ENCODE assay signal across 14 cellular contexts in the genomic region with DNA sequence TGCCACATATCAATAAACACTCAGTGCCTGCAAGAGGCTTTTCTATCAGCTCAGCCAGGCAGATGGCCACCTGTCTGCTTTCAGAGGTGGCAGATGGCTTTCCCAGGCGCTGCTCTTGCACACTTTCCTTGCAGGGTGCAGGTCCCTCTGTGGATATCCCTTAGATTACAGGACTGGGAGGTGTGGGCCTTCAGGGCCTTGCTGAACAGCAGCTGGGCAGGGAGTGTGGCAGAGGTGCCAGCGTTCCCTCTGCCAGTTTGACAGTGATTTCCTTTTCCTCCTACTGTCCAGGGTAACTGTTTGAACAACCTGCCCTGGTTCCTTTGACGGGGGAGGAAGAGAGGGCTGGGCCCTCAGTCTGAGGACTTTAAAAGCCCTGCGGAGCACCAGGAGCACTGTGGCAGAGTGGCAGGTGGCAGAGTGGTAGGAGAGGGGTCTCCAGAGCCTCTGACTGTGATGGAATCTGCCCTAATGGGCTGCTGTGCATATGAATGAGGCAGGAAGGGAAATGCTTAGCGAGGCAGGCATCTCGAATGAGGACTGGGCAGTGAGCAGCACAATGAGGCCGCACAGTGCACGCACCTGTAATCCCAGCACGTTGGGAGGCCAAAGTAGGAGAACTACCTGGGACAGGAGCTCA. TPM values are rescaled to one million over a fixed set of nuclear protein-coding genes. Genes with fewer than 3 reads are reported as not detected.
DNase-seq lines count a peak whose midpoint lies in the region; ATAC-seq and TF ChIP-seq lines count a peak whose summit lies in the region.
"Had no signal": no experiment of that assay in that cellular context is flagged by ENCODE, and none has a peak within 500 bp of the region (broad histone marks: within the 10 kb centered on the region; RNA-seq: fewer than 3 reads in every experiment).

No MANE protein-coding gene starts in this region.

- H3K36me3 Mint-ChIP-seq in progenitor cell of endocrine pancreas (ENCODE audit: insufficient read depth) = peaks cover 1% of the 10 kb centered on the region

- H3K9me3 Mint-ChIP-seq in progenitor cell of endocrine pancreas (ENCODE audit: low read depth) = no peaks in the 10 kb centered on the region
- H3K9me3 Mint-ChIP-seq: stimulated activated naive CD8-positive, alpha-beta T cell treated with anti-CD3 and anti-CD28 coated beads, Interleukin-15, amount 100 ng/mL, for 72 hours had no signal

- no peaks in the 10 kb centered on the region for H3K27me3 Mint-ChIP-seq in progenitor cell of endocrine pancreas
- H3K27me3 Mint-ChIP-seq: stimulated activated naive CD8-positive, alpha-beta T cell treated with anti-CD3 and anti-CD28 coated beads, Interleukin-15, amount 100 ng/mL, for 72 hours had no signal

- no peak overlapping the region for H3K4me3 ChIP-seq in cardiac muscle cell
- H3K4me3 ChIP-seq in lower lobe of right lung = no peak overlapping the region

- intact Hi-C loops in lower lobe of right lung (cut with DNase I) = no loop called here

- H3K27ac Mint-ChIP-seq in progenitor cell of endocrine pancreas = peak overlapping the region; percentile 59

- peaks cover 11% of the 10 kb centered on the region for H3K4me1 Mint-ChIP-seq in progenitor cell of endocrine pancreas (ENCODE audit: low read depth)

- ATAC-seq in HG02588 (IDR thresholded peaks at IDR 0.05; ENCODE audit: unreplicated experiment) (no peak), lower lobe of right lung (no peak), GM18873 (IDR thresholded peaks at IDR 0.05; ENCODE audit: low FRiP score, unreplicated experiment) (no peak)
- ATAC-seq: stimulated activated naive CD8-positive, alpha-beta T cell treated with anti-CD3 and anti-CD28 coated beads, Interleukin-15, amount 100 ng/mL, for 72 hours had no signal

- peaks cover 20% of the 10 kb centered on the region for H3K4me1 ChIP-seq in cardiac muscle cell (ENCODE audit: low read depth)
- peaks cover 20% of the 10 kb centered on the region for H3K4me1 ChIP-seq in lower lobe of right lung

- TF ChIP-seq CTCF in cardiac muscle cell (IDR thresholded peaks at IDR 0.05; ENCODE audit: low read depth, low read length) = no peak
- TF ChIP-seq CTCF in progenitor cell of endocrine pancreas (IDR thresholded peaks at IDR 0.05; ENCODE audit: unreplicated experiment) = no peak
- TF ChIP-seq CTCF in lower lobe of right lung (IDR thresholded peaks at IDR 0.05) = no peak

- no peak overlapping the region for H3K4me3 Mint-ChIP-seq in progenitor cell of endocrine pancreas (ENCODE audit: low read depth)
- H3K4me3 Mint-ChIP-seq: stimulated activated naive CD8-positive, alpha-beta T cell treated with anti-CD3 and anti-CD28 coated beads, Interleukin-15, amount 100 ng/mL, for 72 hours had no signal

- DNase-seq in DMS153 (lab: John Stamatoyannopoulos, UW) = peak; percentile 19
- no peak for DNase-seq in DMS153 treated with DMSO at 0.1 percent for 48 hours (lab: John Stamatoyannopoulos, UW; ENCODE audit: unreplicated experiment)
- peak; percentile 96 for DNase-seq in NCI-H524 treated with DMSO at 0.1 percent for 48 hours (lab: John Stamatoyannopoulos, UW)
- DNase-seq in cardiac muscle cell (ENCODE audit: low read depth in 1 of 2, low spot score in 1 of 2) = no peak
- DNase-seq in progenitor cell of endocrine pancreas (ENCODE audit: low spot score, unreplicated experiment) = no peak
- DNase-seq in lower lobe of right lung = no peak
- DNase-seq: activated CD4-positive, alpha-beta T cell treated with anti-CD3 and anti-CD28 coated beads, Interleukin-2, amount 50 U/mL, for 1 hour; activated gamma-delta T cell; posterior cingulate gyrus; stimulated activated CD4-positive, alpha-beta T cell treated with anti-CD3 and anti-CD28 coated beads, Interleukin-2, amount 100 ng/mL, for 48 hours; stimulated activated naive CD8-positive, alpha-beta T cell treated with anti-CD3 and anti-CD28 coated beads, Interleukin-15, amount 100 ng/mL, for 72 hours had no signal

- H3K9me3 ChIP-seq in cardiac muscle cell (ENCODE audit: low read depth) (no peaks in the 10 kb centered on the region), lower lobe of right lung (no peaks in the 10 kb centered on the region)

- no peaks in the 10 kb centered on the region for H3K27me3 ChIP-seq in cardiac muscle cell
- no peaks in the 10 kb centered on the region for H3K27me3 ChIP-seq in lower lobe of right lung (ENCODE audit: low read depth)

- H3K27ac ChIP-seq in cardiac muscle cell = peak overlapping the region; percentile 50
- H3K27ac ChIP-seq in lower lobe of right lung = no peak overlapping the region
- H3K27ac ChIP-seq: 22Rv1 had no signal

- no peaks in the 10 kb centered on the region for H3K36me3 ChIP-seq in cardiac muscle cell
- no peaks in the 10 kb centered on the region for H3K36me3 ChIP-seq in lower lobe of right lung

RNA-seq across cellular contexts. Expression of a gene that starts 34.2 kb away (rescaled TPM):
- total RNA-seq in cardiac muscle cell (57.4 and 64.1 TPM in 2 replicates), progenitor cell of endocrine pancreas (51.3 and 54.9 TPM in 2 replicates), lower lobe of right lung (49.7 TPM)
- 112 and 113 TPM in 2 replicates for polyA plus RNA-seq in cardiac muscle cell

RNA-seq across cellular contexts. Expression of a gene that starts 51.1 kb away (rescaled TPM):
- total RNA-seq in cardiac muscle cell (9.6 and 13.4 TPM in 2 replicates), progenitor cell of endocrine pancreas (25.2 and 29.0 TPM in 2 replicates), lower lobe of right lung (0.92 TPM)
- polyA plus RNA-seq in cardiac muscle cell = 9.9 and 10.5 TPM in 2 replicates

Comparison
In these comparisons a context has a peak if more than half of its experiments do, and no peak if none do; other contexts are left out.
1. DNase-seq: peak in DMS153 (single experiment) and NCI-H524 treated with DMSO at 0.1 percent for 48 hours (single experiment); none in DMS153 treated with DMSO at 0.1 percent for 48 hours (single experiment), cardiac muscle cell (0 of 2), progenitor cell of endocrine pancreas (single experiment) and lower lobe of right lung (single experiment).